Comparison of ENCODE assay signal across 33 cellular contexts in genomic region chr3:29511701-29512100, GRCh38.
"Had no signal": no experiment of that assay in that cellular context is flagged by ENCODE, and none has a peak within 500 bp of the region (broad histone marks: within the 10 kb centered on the region; RNA-seq: fewer than 3 reads in every experiment).

No MANE protein-coding gene starts in this region.

- DNase-seq: activated B cell treated with CpG ODN at 0.5 μM for 24 hours; activated CD4-positive, alpha-beta memory T cell treated with anti-CD3 and anti-CD28 coated beads for 36 hours; activated CD4-positive, alpha-beta T cell treated with anti-CD3 and anti-CD28 coated beads for 4 hours; activated CD4-positive, alpha-beta T cell treated with anti-CD3 and anti-CD28 coated beads, Interleukin-2, amount 50 U/mL, for 1 hour; activated CD4-positive, CD25-positive, alpha-beta regulatory T cell treated with anti-CD3 and anti-CD28 coated beads, Interleukin-2, amount 50 U/mL, for 72 hours; activated CD8-positive, alpha-beta memory T cell treated with anti-CD3 and anti-CD28 coated beads, Interleukin-2, amount 10 ng/mL, durations not matched to agents 7 days and 5 days; activated CD8-positive, alpha-beta memory T cell treated with anti-CD3 and anti-CD28 coated beads, Interleukin-2, amount 50 U/mL, for 48 hours; activated effector memory CD4-positive, alpha-beta T cell treated with Interleukin-2 at 50 U/mL for 16 hours; activated naive CD4-positive, alpha-beta T cell treated with anti-CD3 and anti-CD28 coated beads, Interleukin-2, amount 10 ng/mL, durations not matched to agents 7 days and 5 days; activated naive CD8-positive, alpha-beta T cell treated with anti-CD3 and anti-CD28 coated beads, Interleukin-2, amount 50 U/mL, for 24 hours; activated T-cell treated with anti-CD3 and anti-CD28 coated beads, Interleukin-2, amount 50 U/mL, for 48 hours; amygdala; Karpas-422; KBM-7; NCI-H1105 treated with DMSO at 0.1 percent for 48 hours; NCI-H1436; NCI-H1694; NCI-H1930; NCI-H2081 treated with DMSO at 0.1 percent for 48 hours; NCI-H226; NCI-H446 treated with DMSO at 0.1 percent for 48 hours; NCI-H524 treated with DMSO at 0.1 percent for 48 hours; NCI-H748 treated with DMSO at 0.1 percent for 48 hours; NK-92 treated with Interleukin-12 subunit alpha and Interleukin-12 subunit beta, amount 100 ng/mL, for 24 hours; PC-9; SW 1271; T-helper 1 cell; T-helper 2 cell; T-helper 9 cell had no signal

- H3K27ac ChIP-seq: ascending aorta, PC-9, RWPE1, VCaP had no signal

- H3K36me3 ChIP-seq: ascending aorta, cardiac muscle cell had no signal

- H3K9me3 ChIP-seq: ascending aorta had no signal

- H2AFZ ChIP-seq: PC-9 had no signal

- H3K27me3 ChIP-seq: ascending aorta, cardiac muscle cell had no signal

- H3K4me2 ChIP-seq: PC-9 had no signal

- H3K4me3 ChIP-seq: cardiac muscle cell, PC-9 had no signal
